Comparison of ENCODE assay signal across 9 cellular contexts in genomic region chr2:231642631-231643493, GRCh38. TPM values are rescaled to one million over a fixed set of nuclear protein-coding genes. Genes with fewer than 3 reads are reported as not detected.
DNase-seq lines count a peak whose midpoint lies in the region; ATAC-seq, FAIRE-seq and TF ChIP-seq lines count a peak whose summit lies in the region.
"Had no signal": no experiment of that assay in that cellular context is flagged by ENCODE, and none has a peak within 500 bp of the region (broad histone marks: within the 10 kb centered on the region; RNA-seq: fewer than 3 reads in every experiment).

No MANE protein-coding gene starts in this region.

- peak overlapping the region; percentile 65 to 73 for H3K9ac ChIP-seq in stomach smooth muscle (ENCODE audit: low read length in 2 of 2)

- H3K4me1 Mint-ChIP-seq in endothelial cell (ENCODE audit: unreplicated experiment) = peaks cover 24% of the 10 kb centered on the region
- peaks cover 7 to 8% of the 10 kb centered on the region in 2 donors for H3K4me1 Mint-ChIP-seq in natural killer cell treated with Interleukin-12 subunit alpha and Interleukin-12 subunit beta and Interleukin-15 and Interleukin-18, amount 100 ng/mL, for 72 hours (ENCODE audit: low read depth in 2 of 2)

- peak; percentile 66 to 78 for ATAC-seq in natural killer cell treated with Interleukin-12 subunit alpha and Interleukin-12 subunit beta and Interleukin-15 and Interleukin-18, amount 100 ng/mL, for 72 hours

- no peak overlapping the region for H3K4me3 Mint-ChIP-seq in endothelial cell (ENCODE audit: unreplicated experiment)
- peak overlapping the region; percentile 28 for H3K4me3 Mint-ChIP-seq in natural killer cell treated with Interleukin-12 subunit alpha and Interleukin-12 subunit beta and Interleukin-15 and Interleukin-18, amount 100 ng/mL, for 72 hours

- peak overlapping the region; percentile 77 for H3K27ac Mint-ChIP-seq in endothelial cell (ENCODE audit: unreplicated experiment)
- H3K27ac Mint-ChIP-seq in natural killer cell treated with Interleukin-12 subunit alpha and Interleukin-12 subunit beta and Interleukin-15 and Interleukin-18, amount 100 ng/mL, for 72 hours = peak overlapping the region in 1 of 2 donors; percentile 63

- peak overlapping the region; percentile 57 to 69 for H3K4me3 ChIP-seq in stomach smooth muscle (ENCODE audit: low read length in 2 of 2)

- FAIRE-seq in H54 (lab: Jason Lieb, UNC) = peak; percentile 69

- TF ChIP-seq CTCF in endothelial cell (IDR thresholded peaks at IDR 0.05; ENCODE audit: unreplicated experiment) = no peak

- H3K27me3 ChIP-seq in stomach smooth muscle (ENCODE audit: control insufficient read depth in 1 of 2, insufficient read depth in 2 of 2, low read length in 2 of 2) = no peaks in the 10 kb centered on the region

- H3K36me3 ChIP-seq in stomach smooth muscle (ENCODE audit: control insufficient read depth in 2 of 2, insufficient read depth in 2 of 2, low read length in 2 of 2) = no peaks in the 10 kb centered on the region

- H3K27ac ChIP-seq in stomach smooth muscle (ENCODE audit: low read length) = peak overlapping the region; percentile 85

- in situ Hi-C loops in Caki2 (cut with HindIII; ENCODE audit: low pct_unique_long_range_greater_than_20kb, low sequenced_read_pairs) = no loop called here

- 0 out of 2 replicates have a peak, but pooled peaks have one; percentile 9 for TF ChIP-seq POLR2A in H54 (IDR thresholded peaks at IDR 0.05; ENCODE audit: low read depth, low read length)

- H3K9me3 ChIP-seq in stomach smooth muscle (ENCODE audit: control insufficient read depth in 2 of 2, low read length in 2 of 2) = no peaks in the 10 kb centered on the region

- peak; percentile 98 for DNase-seq in Caki2 (ENCODE audit: low read depth)
- DNase-seq in H54 (ENCODE audit: insufficient read length, low spot score) = peak; percentile 96
- DNase-seq in NCI-H526 treated with DMSO at 0.1 percent for 48 hours (lab: John Stamatoyannopoulos, UW) = peak; percentile 77
- peak in 2 of 3 experiments; percentile 27 to 58 for DNase-seq in activated CD8-positive, alpha-beta memory T cell treated with anti-CD3 and anti-CD28 coated beads for 48 hours (ENCODE audit: low read depth in 2 of 3, low spot score in 2 of 3)
- DNase-seq in endothelial cell (ENCODE audit: low spot score) = peak; percentile 30
- DNase-seq in natural killer cell treated with Interleukin-12 subunit alpha and Interleukin-12 subunit beta and Interleukin-15 and Interleukin-18, amount 100 ng/mL, for 72 hours (ENCODE audit: low spot score) = no peak
- no peak for DNase-seq in SHP77 (lab: John Stamatoyannopoulos, UW)

- H3K4me1 ChIP-seq in stomach smooth muscle (ENCODE audit: control insufficient read depth, insufficient read depth, low read length) = peaks cover 30% of the 10 kb centered on the region

- peaks cover 5% of the 10 kb centered on the region for H3K27me3 Mint-ChIP-seq in endothelial cell (ENCODE audit: unreplicated experiment)
- peaks cover 0 to 2% of the 10 kb centered on the region in 2 donors for H3K27me3 Mint-ChIP-seq in natural killer cell treated with Interleukin-12 subunit alpha and Interleukin-12 subunit beta and Interleukin-15 and Interleukin-18, amount 100 ng/mL, for 72 hours

- H3K9me3 Mint-ChIP-seq in endothelial cell (ENCODE audit: unreplicated experiment) = no peaks in the 10 kb centered on the region
- H3K9me3 Mint-ChIP-seq in natural killer cell treated with Interleukin-12 subunit alpha and Interleukin-12 subunit beta and Interleukin-15 and Interleukin-18, amount 100 ng/mL, for 72 hours = no peaks in the 10 kb centered on the region

- no peaks in the 10 kb centered on the region for H3K36me3 Mint-ChIP-seq in endothelial cell (ENCODE audit: low read depth, unreplicated experiment)
- no peaks in the 10 kb centered on the region for H3K36me3 Mint-ChIP-seq in natural killer cell treated with Interleukin-12 subunit alpha and Interleukin-12 subunit beta and Interleukin-15 and Interleukin-18, amount 100 ng/mL, for 72 hours

RNA-seq across cellular contexts. Expression of gene TEX44, which starts 50.2 kb away (rescaled TPM):
- total RNA-seq in Caki2 (2014; rRNA removed; shearing (Covaris generic); ENCODE audit: low replicate concordance) = not detected in 2 replicates
- total RNA-seq in endothelial cell (ENCODE audit: unreplicated experiment) = not detected
- total RNA-seq in natural killer cell treated with Interleukin-12 subunit alpha and Interleukin-12 subunit beta and Interleukin-15 and Interleukin-18, amount 100 ng/mL, for 72 hours = not detected
- total RNA-seq: activated CD8-positive, alpha-beta memory T cell treated with anti-CD3 and anti-CD28 coated beads for 36 hours had no signal

Comparison
In these comparisons a context has a peak if more than half of its experiments do, and no peak if none do; other contexts are left out.
1. DNase-seq: peak in Caki2 (single experiment), H54 (single experiment), NCI-H526 treated with DMSO at 0.1 percent for 48 hours (single experiment), activated CD8-positive, alpha-beta memory T cell treated with anti-CD3 and anti-CD28 coated beads for 48 hours (2 of 3) and endothelial cell (single experiment); none in natural killer cell treated with Interleukin-12 subunit alpha and Interleukin-12 subunit beta and Interleukin-15 and Interleukin-18, amount 100 ng/mL, for 72 hours (single experiment) and SHP77 (0 of 2).